In genomic region chr10:112562803-112563663, GRCh38 we compare ENCODE assay signal across 1 cellular context.
TF ChIP-seq lines count a peak whose summit lies in the region.

No MANE protein-coding gene starts in this region.

TF ChIP-seq in HepG2, 621 proteins besides CTCF, POLR2A, EP300 and RAD21 (continued from another document and continues in another):
- 0 out of 2 replicates have a peak, but pooled peaks have one; percentile 20 for TF ChIP-seq TFE3 (CRISPR knock-in tag; IDR thresholded peaks at IDR 0.05)
- no peak for TF ChIP-seq ELK4 (CRISPR knock-in tag; IDR thresholded peaks at IDR 0.05; ENCODE audit: borderline replicate concordance)
- no peak for TF ChIP-seq TCF7L2 (IDR thresholded peaks at IDR 0.05; ENCODE audit: low read depth, low read length)
- TF ChIP-seq ZNF546 (CRISPR knock-in tag; conservative IDR thresholded peaks at IDR 0.05), result no peak
- no peak for TF ChIP-seq RNF219 (CRISPR knock-in tag; IDR thresholded peaks at IDR 0.05)
- TF ChIP-seq ZNF646 (CRISPR knock-in tag; IDR thresholded peaks at IDR 0.05), result no peak
- no peak for TF ChIP-seq MYNN (CRISPR knock-in tag; IDR thresholded peaks at IDR 0.05; ENCODE audit: low read depth)
- no peak for TF ChIP-seq HOXD1 (CRISPR knock-in tag; IDR thresholded peaks at IDR 0.05)
- TF ChIP-seq E2F2 (CRISPR knock-in tag; IDR thresholded peaks at IDR 0.05; ENCODE audit: borderline replicate concordance), result no peak
- no peak for TF ChIP-seq HOXA9 (CRISPR knock-in tag; IDR thresholded peaks at IDR 0.05; ENCODE audit: borderline replicate concordance)
- no peak for TF ChIP-seq ARNT (IDR thresholded peaks at IDR 0.05)
- TF ChIP-seq CBFB (CRISPR knock-in tag; IDR thresholded peaks at IDR 0.05), result no peak
- TF ChIP-seq CC2D1A (CRISPR knock-in tag; IDR thresholded peaks at IDR 0.05), result no peak
- no peak for TF ChIP-seq ZNF776 (CRISPR knock-in tag; IDR thresholded peaks at IDR 0.05)
- TF ChIP-seq ZNF691 (CRISPR knock-in tag; IDR thresholded peaks at IDR 0.05; ENCODE audit: borderline replicate concordance, low read depth), result no peak
- no peak for TF ChIP-seq GZF1 (CRISPR knock-in tag; IDR thresholded peaks at IDR 0.05)
- TF ChIP-seq ZNF878 (CRISPR knock-in tag; IDR thresholded peaks at IDR 0.05), result no peak
- TF ChIP-seq ZNF530 (CRISPR knock-in tag; IDR thresholded peaks at IDR 0.05; ENCODE audit: low read depth), result no peak
- peak; percentile 77; the same call in 1 of the 2 replicates for TF ChIP-seq ARID3A (IDR thresholded peaks at IDR 0.05; ENCODE audit: low read depth, low read length)
- no peak for TF ChIP-seq ZBTB14 (CRISPR knock-in tag; IDR thresholded peaks at IDR 0.05)
- TF ChIP-seq ZEB1 (IDR thresholded peaks at IDR 0.05; ENCODE audit: insufficient replicate concordance, low read depth), result no peak
- no peak for TF ChIP-seq AGO2 (optimal IDR thresholded peaks at IDR 0.05; ENCODE audit: low read depth, low read length)
- TF ChIP-seq ZNF264 (CRISPR knock-in tag; IDR thresholded peaks at IDR 0.05), result no peak
- no peak for TF ChIP-seq TCF12 (IDR thresholded peaks at IDR 0.05)
- no peak for TF ChIP-seq TCF12 (CRISPR knock-in tag; IDR thresholded peaks at IDR 0.05)
- TF ChIP-seq ZFP90 (CRISPR knock-in tag; IDR thresholded peaks at IDR 0.05; ENCODE audit: borderline replicate concordance), result no peak
- TF ChIP-seq RELA (CRISPR knock-in tag; IDR thresholded peaks at IDR 0.05), result no peak
- TF ChIP-seq ZNF761 (CRISPR knock-in tag; conservative IDR thresholded peaks at IDR 0.05), result no peak
- TF ChIP-seq ZNF296 (CRISPR knock-in tag; conservative IDR thresholded peaks at IDR 0.05), result no peak
- TF ChIP-seq CBX2 (IDR thresholded peaks at IDR 0.05; ENCODE audit: low read depth, low read length), result no peak
- no peak for TF ChIP-seq CBX2 (CRISPR knock-in tag; IDR thresholded peaks at IDR 0.05; ENCODE audit: low read depth)
- no peak for TF ChIP-seq SUZ12 (IDR thresholded peaks at IDR 0.05; ENCODE audit: low read depth, low read length)
- no peak for TF ChIP-seq ZNF496 (CRISPR knock-in tag; IDR thresholded peaks at IDR 0.05; ENCODE audit: insufficient replicate concordance)
- TF ChIP-seq DZIP1 (CRISPR knock-in tag; IDR thresholded peaks at IDR 0.05), result no peak
- TF ChIP-seq SALL2 (CRISPR knock-in tag; IDR thresholded peaks at IDR 0.05), result no peak
- no peak for TF ChIP-seq ZNF605 (CRISPR knock-in tag; IDR thresholded peaks at IDR 0.05)
- peak; percentile 67 for TF ChIP-seq ASH2L (IDR thresholded peaks at IDR 0.05; ENCODE audit: insufficient read length, low read depth, low read length)
- no peak for TF ChIP-seq U2AF2 (IDR thresholded peaks at IDR 0.05; ENCODE audit: low read depth, low read length)
